16 cellular contexts compared by ENCODE assay signal in the genomic region with DNA sequence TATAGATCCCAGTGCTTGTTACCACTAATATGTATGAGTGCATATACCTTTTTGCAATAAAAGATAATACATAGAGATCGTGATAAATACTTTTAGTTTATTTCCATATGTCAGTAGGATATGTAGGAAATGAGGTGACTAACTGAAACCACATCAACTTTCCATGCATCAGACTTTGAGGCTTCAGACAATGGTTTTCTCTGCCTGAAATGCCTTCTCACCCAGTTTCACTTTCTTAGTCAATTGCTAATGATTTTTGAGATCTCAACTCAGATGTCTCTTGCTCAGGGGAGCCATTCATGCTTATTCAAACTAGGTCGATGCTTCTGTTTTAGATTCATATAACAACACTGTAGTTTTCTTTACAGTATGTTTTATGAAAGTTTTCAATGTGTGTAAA.
DNase-seq lines count a peak whose midpoint lies in the region; ATAC-seq, FAIRE-seq and TF ChIP-seq lines count a peak whose summit lies in the region.
"Had no signal": no experiment of that assay in that cellular context is flagged by ENCODE, and none has a peak within 500 bp of the region (broad histone marks: within the 10 kb centered on the region; RNA-seq: fewer than 3 reads in every experiment).

No MANE protein-coding gene starts in this region.

- TF ChIP-seq POLR2A in GM12892 (IDR thresholded peaks at IDR 0.05; ENCODE audit: low read depth, low read length): no peak

- peak; percentile 48 for FAIRE-seq in GM12892 (lab: Jason Lieb, UNC)

- no peak overlapping the region for H3K4me3 ChIP-seq in choroid plexus epithelial cell (ENCODE audit: low read depth, low read length)
- H3K4me3 ChIP-seq: coronary artery, esophagus squamous epithelium, PC-9 had no signal

- DNase-seq in GM12892 (ENCODE audit: insufficient read length): no peak
- DNase-seq in LHCN-M2 (ENCODE audit: low read depth): peak; percentile 44
- DNase-seq in choroid plexus epithelial cell (ENCODE audit: low read depth): peak; percentile 60
- no peak for DNase-seq in NCI-H1930 (lab: John Stamatoyannopoulos, UW)
- DNase-seq in NCI-H2227 (lab: John Stamatoyannopoulos, UW; ENCODE audit: unreplicated experiment): no peak
- DNase-seq in OCI-M2 (lab: John Stamatoyannopoulos, UW; ENCODE audit: unreplicated experiment): no peak
- DNase-seq: activated T-cell treated with anti-CD3 and anti-CD28 coated beads, Interleukin-2, amount 50 U/mL, for 1 hour; esophagus squamous epithelium; left ventricle myocardium superior; naive thymus-derived CD8-positive, alpha-beta T cell; NCI-H226; PC-9; stimulated activated CD4-positive, alpha-beta T cell treated with anti-CD3 and anti-CD28 coated beads, Interleukin-2, amount 100 ng/mL, for 24 hours had no signal

- no peak for TF ChIP-seq CTCF in choroid plexus epithelial cell (conservative IDR thresholded peaks at IDR 0.05; ENCODE audit: low read depth, low read length)

- peak; percentile 55 for ATAC-seq in HG02759 (IDR thresholded peaks at IDR 0.05; ENCODE audit: unreplicated experiment)
- ATAC-seq in GM21526 (IDR thresholded peaks at IDR 0.05; ENCODE audit: low FRiP score, unreplicated experiment): no peak
- ATAC-seq: left ventricle myocardium superior; naive thymus-derived CD8-positive, alpha-beta T cell had no signal

Comparison
In these comparisons a context has a peak if more than half of its experiments do, and no peak if none do; other contexts are left out.
1. DNase-seq: peak in LHCN-M2 (single experiment) and choroid plexus epithelial cell (single experiment); none in GM12892 (single experiment), NCI-H1930 (0 of 2), NCI-H2227 (single experiment) and OCI-M2 (single experiment).